In the genomic region with DNA sequence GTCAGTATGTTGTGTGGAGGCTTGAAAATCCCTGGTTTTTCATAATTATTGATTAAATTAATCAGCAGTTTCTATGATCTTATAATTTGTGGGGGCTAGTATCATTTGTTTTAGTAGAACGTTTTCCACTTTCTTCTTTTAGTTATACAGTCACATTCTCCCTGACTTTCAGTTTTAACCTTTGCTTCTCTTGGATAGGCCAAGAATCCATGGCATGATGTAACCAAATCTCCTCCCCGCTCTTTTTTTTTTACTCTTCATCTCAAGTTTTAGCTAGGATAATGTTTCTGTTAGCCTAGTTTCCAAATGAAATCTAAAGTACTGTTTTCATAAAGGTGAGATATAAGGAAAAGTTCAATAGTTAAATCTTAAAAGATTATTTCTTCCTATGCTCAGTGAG, we compare ENCODE assay signal across 25 cellular contexts.
"Had no signal": no experiment of that assay in that cellular context is flagged by ENCODE, and none has a peak within 500 bp of the region (broad histone marks: within the 10 kb centered on the region; RNA-seq: fewer than 3 reads in every experiment).

No MANE protein-coding gene starts in this region.

- H3K36me3 Mint-ChIP-seq: natural killer cell treated with Interleukin-12 subunit alpha and Interleukin-12 subunit beta and Interleukin-15 and Interleukin-18, amount 100 ng/mL, for 72 hours; type B pancreatic cell had no signal

- DNase-seq: effector memory CD8-positive, alpha-beta T cell; foreskin keratinocyte; heart left ventricle; left cardiac atrium; left lung; mesenchymal stem cell; mucosa of descending colon; naive B cell; right cardiac atrium; sigmoid colon; stimulated activated CD4-positive, alpha-beta T cell treated with anti-CD3 and anti-CD28 coated beads, Interleukin-4, amount 100 ng/mL, for 4 hours; stimulated activated naive CD8-positive, alpha-beta T cell treated with anti-CD3 and anti-CD28 coated beads, Interleukin-15, Interleukin-2, amounts not matched to agents 100 U/mL and 50 U/mL, for 24 hours; substantia nigra; testis; tibial artery had no signal

- H3K27me3 ChIP-seq: foreskin keratinocyte, gastroesophageal sphincter, heart left ventricle, hepatocyte, left lung, neutrophil, sigmoid colon, testis, tibial artery had no signal

- H3K9me3 ChIP-seq: gastroesophageal sphincter, heart left ventricle, left lung, mucosa of descending colon, neutrophil, prostate gland, sigmoid colon, testis, tibial artery had no signal

- H3K4me3 Mint-ChIP-seq: effector memory CD8-positive, alpha-beta T cell; mesothelial cell of epicardium; naive B cell; natural killer cell treated with Interleukin-12 subunit alpha and Interleukin-12 subunit beta and Interleukin-15 and Interleukin-18, amount 100 ng/mL, for 72 hours; neural crest cell; stimulated activated memory B cell treated with anti-CD40 and anti-IgM and Interleukin-4, amounts not matched to agents 10 μg/mL and 1 μg/mL and 100 μg/mL, for 72 hours; type B pancreatic cell had no signal

- H3K9me3 Mint-ChIP-seq: effector memory CD8-positive, alpha-beta T cell; mesothelial cell of epicardium; naive B cell; natural killer cell treated with Interleukin-12 subunit alpha and Interleukin-12 subunit beta and Interleukin-15 and Interleukin-18, amount 100 ng/mL, for 72 hours; neural crest cell; stimulated activated memory B cell treated with anti-CD40 and anti-IgM and Interleukin-4, amounts not matched to agents 10 μg/mL and 1 μg/mL and 100 μg/mL, for 72 hours; type B pancreatic cell had no signal

- H3K27me3 Mint-ChIP-seq: effector memory CD8-positive, alpha-beta T cell; naive B cell; natural killer cell treated with Interleukin-12 subunit alpha and Interleukin-12 subunit beta and Interleukin-15 and Interleukin-18, amount 100 ng/mL, for 72 hours; stimulated activated memory B cell treated with anti-CD40 and anti-IgM and Interleukin-4, amounts not matched to agents 10 μg/mL and 1 μg/mL and 100 μg/mL, for 72 hours; type B pancreatic cell had no signal

- H3K4me3 ChIP-seq: coronary artery, gastroesophageal sphincter, heart left ventricle, hepatocyte, left lung, mucosa of descending colon, prostate gland, sigmoid colon, testis, tibial artery had no signal

- H3K4me1 Mint-ChIP-seq: naive B cell; stimulated activated memory B cell treated with anti-CD40 and anti-IgM and Interleukin-4, amounts not matched to agents 10 μg/mL and 1 μg/mL and 100 μg/mL, for 72 hours had no signal

- ATAC-seq: effector memory CD8-positive, alpha-beta T cell; foreskin keratinocyte; gastroesophageal sphincter; heart left ventricle; left cardiac atrium; left lung; mucosa of descending colon; natural killer cell treated with Interleukin-12 subunit alpha and Interleukin-12 subunit beta and Interleukin-15 and Interleukin-18, amount 100 ng/mL, for 72 hours; right cardiac atrium; stimulated activated memory B cell treated with anti-CD40 and anti-IgM and Interleukin-4, amounts not matched to agents 10 μg/mL and 1 μg/mL and 100 μg/mL, for 72 hours; stimulated activated naive CD8-positive, alpha-beta T cell treated with anti-CD3 and anti-CD28 coated beads, Interleukin-15, Interleukin-2, amounts not matched to agents 100 U/mL and 50 U/mL, for 24 hours had no signal

- H3K36me3 ChIP-seq: heart left ventricle, left lung, neutrophil, prostate gland, sigmoid colon, tibial artery had no signal

- H3K27ac Mint-ChIP-seq: effector memory CD8-positive, alpha-beta T cell; mesothelial cell of epicardium; naive B cell; natural killer cell treated with Interleukin-12 subunit alpha and Interleukin-12 subunit beta and Interleukin-15 and Interleukin-18, amount 100 ng/mL, for 72 hours; stimulated activated memory B cell treated with anti-CD40 and anti-IgM and Interleukin-4, amounts not matched to agents 10 μg/mL and 1 μg/mL and 100 μg/mL, for 72 hours; type B pancreatic cell had no signal

- H3K4me1 ChIP-seq: foreskin keratinocyte, gastroesophageal sphincter, heart left ventricle, left lung, prostate gland, sigmoid colon, testis, tibial artery had no signal
